In genomic region chr11:41282436-41282835, GRCh38 we compare ENCODE assay signal across 16 cellular contexts.
A peak's percentile ranks its signal among the peaks of the same experiment; 100 is the strongest.
DNase-seq lines count a peak whose midpoint lies in the region; ATAC-seq, FAIRE-seq and TF ChIP-seq lines count a peak whose summit lies in the region.
"Had no signal": no experiment of that assay in that cellular context is flagged by ENCODE, and none has a peak within 500 bp of the region (broad histone marks: within the 10 kb centered on the region; RNA-seq: fewer than 3 reads in every experiment).

No MANE protein-coding gene starts in this region.

- H3K4me1 ChIP-seq in H1 (replicated peaks in 1 of 4; ENCODE audit: control insufficient read depth in 3 of 4, insufficient read depth in 4 of 4, low read length in 3 of 4) = no peaks in the 10 kb centered on the region
- peaks cover 25% of the 10 kb centered on the region for H3K4me1 ChIP-seq in neural progenitor cell
- peaks cover 15% of the 10 kb centered on the region for H3K4me1 ChIP-seq in smooth muscle cell (ENCODE audit: low read depth)
- H3K4me1 ChIP-seq: A549, Caco-2 had no signal

- TF ChIP-seq POLR2A in H1 (IDR thresholded peaks at IDR 0.05; ENCODE audit: control extremely low read depth in 1 of 2, low read depth in 2 of 2, low read length in 2 of 2) = no peak

- no peak overlapping the region for H3K18ac ChIP-seq in H1 (ENCODE audit: extremely low read depth, low read length)

- H3K4me2 ChIP-seq in H1 (ENCODE audit: insufficient read depth in 1 of 2, low read depth in 2 of 2, low read length in 2 of 2) (no peak overlapping the region), neural progenitor cell (no peak overlapping the region), smooth muscle cell (peak overlapping the region; percentile 11)
- H3K4me2 ChIP-seq: A549 had no signal

- no peak overlapping the region for H4K91ac ChIP-seq in H1 (replicated peaks; ENCODE audit: insufficient read length, low read length)

- no peak overlapping the region for H2BK12ac ChIP-seq in H1 (ENCODE audit: low read depth, low read length)

- H3K79me1 ChIP-seq in H1 (ENCODE audit: low read depth, low read length) = no peaks in the 10 kb centered on the region

- H3K56ac ChIP-seq in H1 (replicated peaks; ENCODE audit: insufficient read length, low read depth, low read length) = no peak overlapping the region

- TF ChIP-seq EP300 in H1 (IDR thresholded peaks at IDR 0.05; ENCODE audit: borderline replicate concordance in 1 of 2, low read depth in 2 of 2, low read length in 2 of 2) = no peak

- no peaks in the 10 kb centered on the region for H3K9me3 Mint-ChIP-seq in neural progenitor cell
- no peaks in the 10 kb centered on the region for H3K9me3 Mint-ChIP-seq in activated CD8-positive, alpha-beta T cell treated with anti-CD3 and anti-CD28 coated beads, Interleukin-2, amount 10 ng/mL, durations not matched to agents 7 days and 5 days (ENCODE audit: insufficient read depth)
- peaks cover 5% of the 10 kb centered on the region for H3K9me3 Mint-ChIP-seq in activated CD8-positive, alpha-beta T cell treated with anti-CD3 and anti-CD28 coated beads for 36 hours

- peaks cover 52% of the 10 kb centered on the region for H3K4me1 Mint-ChIP-seq in neural progenitor cell
- no peaks in the 10 kb centered on the region for H3K4me1 Mint-ChIP-seq in activated CD8-positive, alpha-beta T cell treated with anti-CD3 and anti-CD28 coated beads, Interleukin-2, amount 10 ng/mL, durations not matched to agents 7 days and 5 days (ENCODE audit: low read depth)
- H3K4me1 Mint-ChIP-seq in activated CD8-positive, alpha-beta T cell treated with anti-CD3 and anti-CD28 coated beads for 36 hours (ENCODE audit: low read depth) = no peaks in the 10 kb centered on the region
- H3K4me1 Mint-ChIP-seq: CD8-positive, alpha-beta memory T cell had no signal

- POLR2A ChIA-PET in H1 (lab: Charles Lee; ENCODE audit: partially characterized antibody) = no interaction called here
- POLR2A ChIA-PET in activated CD8-positive, alpha-beta T cell treated with anti-CD3 and anti-CD28 coated beads, Interleukin-2, amount 10 ng/mL, durations not matched to agents 7 days and 5 days (lab: Charles Lee) = no interaction called here
- POLR2A ChIA-PET in activated CD8-positive, alpha-beta T cell treated with anti-CD3 and anti-CD28 coated beads for 36 hours (lab: Charles Lee) = no interaction called here

- no peak overlapping the region for H4K8ac ChIP-seq in H1 (ENCODE audit: extremely low read depth, insufficient read depth, low read length)

- H2BK5ac ChIP-seq in H1 (ENCODE audit: low read depth, low read length) = no peak overlapping the region

- no peak overlapping the region for H2AK5ac ChIP-seq in H1 (ENCODE audit: low read depth, low read length)

- H2BK120ac ChIP-seq in H1 (replicated peaks; ENCODE audit: low read depth, low read length) = no peak overlapping the region

- H4K20me1 ChIP-seq in H1 (replicated peaks in 1 of 2; ENCODE audit: control insufficient read depth in 1 of 2, insufficient read depth in 2 of 2, low read length in 2 of 2) = no peaks in the 10 kb centered on the region
- H4K20me1 ChIP-seq in neural progenitor cell (ENCODE audit: low read depth) = no peaks in the 10 kb centered on the region
- H4K20me1 ChIP-seq in smooth muscle cell (ENCODE audit: low read depth) = no peaks in the 10 kb centered on the region

- no peaks in the 10 kb centered on the region for H3K27me3 Mint-ChIP-seq in neural progenitor cell (ENCODE audit: insufficient read depth, low read depth)
- no peaks in the 10 kb centered on the region for H3K27me3 Mint-ChIP-seq in activated CD8-positive, alpha-beta T cell treated with anti-CD3 and anti-CD28 coated beads, Interleukin-2, amount 10 ng/mL, durations not matched to agents 7 days and 5 days (ENCODE audit: low read depth)
- H3K27me3 Mint-ChIP-seq in activated CD8-positive, alpha-beta T cell treated with anti-CD3 and anti-CD28 coated beads for 36 hours = no peaks in the 10 kb centered on the region
- H3K27me3 Mint-ChIP-seq: CD8-positive, alpha-beta memory T cell had no signal

- DNase-seq in NCI-H69 (lab: John Stamatoyannopoulos, UW) (peak; percentile 58), H1 (ENCODE audit: low read depth in 1 of 2, low spot score in 2 of 2) (no peak), neural progenitor cell (ENCODE audit: low spot score) (peak; percentile 2), smooth muscle cell (lab: John Stamatoyannopoulos, UW; ENCODE audit: unreplicated experiment) (no peak), NCI-H226 (no peak)
- no peak for DNase-seq in activated CD8-positive, alpha-beta T cell treated with anti-CD3 and anti-CD28 coated beads, Interleukin-2, amount 10 ng/mL, durations not matched to agents 7 days and 5 days
- DNase-seq in activated CD8-positive, alpha-beta T cell treated with anti-CD3 and anti-CD28 coated beads for 36 hours = no peak
- DNase-seq: Caco-2; CD8-positive, alpha-beta memory T cell; DND-41; GDM1 had no signal

- ATAC-seq in activated CD8-positive, alpha-beta T cell treated with anti-CD3 and anti-CD28 coated beads, Interleukin-2, amount 10 ng/mL, durations not matched to agents 7 days and 5 days = no peak
- ATAC-seq in activated CD8-positive, alpha-beta T cell treated with anti-CD3 and anti-CD28 coated beads for 36 hours = no peak
- no peak for ATAC-seq in GM21737 (IDR thresholded peaks at IDR 0.05; ENCODE audit: unreplicated experiment)
- ATAC-seq: A549, HCT116 had no signal

- no peaks in the 10 kb centered on the region for H3F3A ChIP-seq in neural progenitor cell (ENCODE audit: low read depth)
- no peaks in the 10 kb centered on the region for H3F3A ChIP-seq in smooth muscle cell (ENCODE audit: low read depth)

- H3K27me3 ChIP-seq in H1 (replicated peaks in 1 of 4; ENCODE audit: control insufficient read depth in 3 of 4, extremely low read depth in 1 of 4, insufficient read depth in 3 of 4, low read length in 3 of 4) = no peaks in the 10 kb centered on the region
- no peaks in the 10 kb centered on the region for H3K27me3 ChIP-seq in neural progenitor cell
- no peaks in the 10 kb centered on the region for H3K27me3 ChIP-seq in smooth muscle cell (ENCODE audit: low read depth)

- no peak for TF ChIP-seq CTCF in H1 (IDR thresholded peaks at IDR 0.05; ENCODE audit: control extremely low read depth in 1 of 3, insufficient read depth in 1 of 3, low read depth in 1 of 3, low read length in 3 of 3)
- TF ChIP-seq CTCF in neural progenitor cell (IDR thresholded peaks at IDR 0.05) = no peak
- no peak for TF ChIP-seq CTCF in smooth muscle cell (IDR thresholded peaks at IDR 0.05; ENCODE audit: borderline replicate concordance, insufficient read depth, poor library complexity, severe bottlenecking)
- no peak for TF ChIP-seq CTCF in activated CD8-positive, alpha-beta T cell treated with anti-CD3 and anti-CD28 coated beads for 36 hours (IDR thresholded peaks at IDR 0.05)

- H3K79me2 ChIP-seq in H1 (ENCODE audit: control insufficient read depth in 1 of 2, insufficient read depth in 2 of 2, low read length in 2 of 2) (no peaks in the 10 kb centered on the region), neural progenitor cell (ENCODE audit: low read depth) (no peaks in the 10 kb centered on the region), smooth muscle cell (ENCODE audit: low read depth) (no peaks in the 10 kb centered on the region)

- H2BK15ac ChIP-seq in H1 (ENCODE audit: low read length) = no peak overlapping the region

- H3K36me3 Mint-ChIP-seq in neural progenitor cell = no peaks in the 10 kb centered on the region
- no peaks in the 10 kb centered on the region for H3K36me3 Mint-ChIP-seq in activated CD8-positive, alpha-beta T cell treated with anti-CD3 and anti-CD28 coated beads, Interleukin-2, amount 10 ng/mL, durations not matched to agents 7 days and 5 days (ENCODE audit: low read depth)
- no peaks in the 10 kb centered on the region for H3K36me3 Mint-ChIP-seq in activated CD8-positive, alpha-beta T cell treated with anti-CD3 and anti-CD28 coated beads for 36 hours (ENCODE audit: low read depth)
- H3K36me3 Mint-ChIP-seq: CD8-positive, alpha-beta memory T cell had no signal

- peak overlapping the region; percentile 38 for H3K27ac Mint-ChIP-seq in neural progenitor cell
- no peak overlapping the region for H3K27ac Mint-ChIP-seq in activated CD8-positive, alpha-beta T cell treated with anti-CD3 and anti-CD28 coated beads, Interleukin-2, amount 10 ng/mL, durations not matched to agents 7 days and 5 days
- H3K27ac Mint-ChIP-seq in activated CD8-positive, alpha-beta T cell treated with anti-CD3 and anti-CD28 coated beads for 36 hours = no peak overlapping the region
- H3K27ac Mint-ChIP-seq: CD8-positive, alpha-beta memory T cell had no signal

- no peak overlapping the region for H4K5ac ChIP-seq in H1 (ENCODE audit: insufficient read length, low read depth, low read length)

- 89% methylated on average over 6 of the region's 6 CpGs; no CpG with 5 or more reads in 1 of the 2 experiments for WGBS in H1 (ENCODE audit: extremely low coverage in 1 of 2, insufficient coverage in 1 of 2, insufficient read length in 1 of 2, insufficient replicate concordance in 2 of 2, low coverage in 1 of 2, low lambda C conversion rate in 2 of 2, missing lambda C conversion rate in 1 of 2), 2 experiments
- 65% methylated on average over 6 of the region's 6 CpGs for WGBS in smooth muscle cell (ENCODE audit: low lambda C conversion rate)

- no peak overlapping the region for H3K23ac ChIP-seq in H1 (ENCODE audit: insufficient read length)

- H3K4me3 Mint-ChIP-seq in neural progenitor cell = no peak overlapping the region
- H3K4me3 Mint-ChIP-seq in activated CD8-positive, alpha-beta T cell treated with anti-CD3 and anti-CD28 coated beads, Interleukin-2, amount 10 ng/mL, durations not matched to agents 7 days and 5 days = no peak overlapping the region
- no peak overlapping the region for H3K4me3 Mint-ChIP-seq in activated CD8-positive, alpha-beta T cell treated with anti-CD3 and anti-CD28 coated beads for 36 hours
- H3K4me3 Mint-ChIP-seq: CD8-positive, alpha-beta memory T cell had no signal

- CTCF ChIA-PET in H1 (lab: Charles Lee; ENCODE audit: partially characterized antibody) = no interaction called here
- CTCF ChIA-PET in activated CD8-positive, alpha-beta T cell treated with anti-CD3 and anti-CD28 coated beads, Interleukin-2, amount 10 ng/mL, durations not matched to agents 7 days and 5 days (lab: Charles Lee) = no interaction called here
- CTCF ChIA-PET in activated CD8-positive, alpha-beta T cell treated with anti-CD3 and anti-CD28 coated beads for 36 hours (lab: Charles Lee) = no interaction called here

- no peak overlapping the region; a peak in 1 of 7 replicates for H3K9ac ChIP-seq in H1 (replicated peaks in 1 of 4; ENCODE audit: extremely low read depth in 1 of 4, low read depth in 3 of 4, low read length in 3 of 4)
- H3K9ac ChIP-seq in neural progenitor cell = no peak overlapping the region
- peak overlapping the region; percentile 27 for H3K9ac ChIP-seq in smooth muscle cell (ENCODE audit: low read depth)

- no peaks in the 10 kb centered on the region for H3K9me3 ChIP-seq in H1 (ENCODE audit: insufficient read depth in 2 of 2, low read depth in 1 of 2, low read length in 1 of 2)
- no peaks in the 10 kb centered on the region for H3K9me3 ChIP-seq in neural progenitor cell (ENCODE audit: low read depth)
- H3K9me3 ChIP-seq in smooth muscle cell (replicated peaks; ENCODE audit: low read depth) = no peaks in the 10 kb centered on the region
- H3K9me3 ChIP-seq: A549, Caco-2 had no signal

- H3K23me2 ChIP-seq in H1 (ENCODE audit: low read depth, low read length) = peaks cover 1% of the 10 kb centered on the region; the same call in 1 of the 2 replicates

- H2AFZ ChIP-seq in H1 (ENCODE audit: low read length) (0 out of 2 replicates have a peak overlapping the region, but pooled peaks have one; percentile 10), neural progenitor cell (replicated peaks) (peak overlapping the region; percentile 61), smooth muscle cell (ENCODE audit: low read depth) (no peak overlapping the region)

- intact Hi-C loops in activated CD8-positive, alpha-beta T cell treated with anti-CD3 and anti-CD28 coated beads for 36 hours (cut with micrococcal nuclease) = no loop called here

- no peak overlapping the region for H2BK20ac ChIP-seq in H1 (ENCODE audit: low read length)

- no peak for FAIRE-seq in H1 (lab: Jason Lieb, UNC)
- FAIRE-seq: A549, GM12892, GM19239 had no signal

- no peaks in the 10 kb centered on the region for H3K36me3 ChIP-seq in H1 (ENCODE audit: control insufficient read depth in 2 of 4, insufficient read depth in 4 of 4, low read length in 3 of 4)
- no peaks in the 10 kb centered on the region for H3K36me3 ChIP-seq in neural progenitor cell
- H3K36me3 ChIP-seq in smooth muscle cell (ENCODE audit: low read depth) = no peaks in the 10 kb centered on the region

- H3K4me3 ChIP-seq in H1 (ENCODE audit: extremely low read depth in 1 of 4, insufficient read depth in 2 of 4, low read depth in 3 of 4, low read length in 4 of 4) (no peak overlapping the region), neural progenitor cell (no peak overlapping the region), smooth muscle cell (no peak overlapping the region)
- H3K4me3 ChIP-seq: A549 had no signal

- TF ChIP-seq RAD21 in H1 (IDR thresholded peaks at IDR 0.05 in 1 of 2, conservative IDR thresholded peaks at IDR 0.05 in 1 of 2; ENCODE audit: low read depth in 2 of 2, low read length in 2 of 2) = no peak

- H3K14ac ChIP-seq in H1 (ENCODE audit: insufficient read length) = no peak overlapping the region

- H3K27ac ChIP-seq in H1 (ENCODE audit: low read depth, low read length) = no peak overlapping the region
- no peak overlapping the region for H3K27ac ChIP-seq in neural progenitor cell
- H3K27ac ChIP-seq in smooth muscle cell (ENCODE audit: low read depth) = peak overlapping the region; percentile 82
- H3K27ac ChIP-seq: A549 had no signal

- no peak overlapping the region for H3K4ac ChIP-seq in H1 (replicated peaks; ENCODE audit: insufficient read length, low read depth, low read length)

Comparison
In these comparisons a context has a peak if more than half of its experiments do, and no peak if none do; other contexts are left out.
1. DNase-seq: peak in NCI-H69 (single experiment) and neural progenitor cell (single experiment); none in H1 (0 of 2), smooth muscle cell (single experiment), activated CD8-positive, alpha-beta T cell treated with anti-CD3 and anti-CD28 coated beads, Interleukin-2, amount 10 ng/mL, durations not matched to agents 7 days and 5 days (single experiment), activated CD8-positive, alpha-beta T cell treated with anti-CD3 and anti-CD28 coated beads for 36 hours (single experiment) and NCI-H226 (single experiment).